ENCODE assay signal across 1 cellular context in genomic region chr1:115829947-115830346, GRCh38.
TF ChIP-seq lines count a peak whose summit lies in the region.

No MANE protein-coding gene starts in this region.

TF ChIP-seq in GM23338, 12 proteins besides CTCF, POLR2A, EP300 and RAD21 (continued from another document):
- TF ChIP-seq ETS1 (IDR thresholded peaks at IDR 0.05) (no peak), ZNF462 (CRISPR knock-in tag; IDR thresholded peaks at IDR 0.05) (no peak), ZNF331 (CRISPR knock-in tag; IDR thresholded peaks at IDR 0.05; ENCODE audit: low read depth) (no peak), EZH2 (IDR thresholded peaks at IDR 0.05; ENCODE audit: low read depth, unreplicated experiment) (no peak), POLR2AphosphoS5 (IDR thresholded peaks at IDR 0.05; ENCODE audit: low read depth) (no peak)
